8 cellular contexts compared by ENCODE assay signal in genomic region chr4:173301518-173302201, GRCh38. TPM values are rescaled to one million over a fixed set of nuclear protein-coding genes. Genes with fewer than 3 reads are reported as not detected.
A peak's percentile ranks its signal among the peaks of the same experiment; 100 is the strongest.
DNase-seq lines count a peak whose midpoint lies in the region; ATAC-seq and TF ChIP-seq lines count a peak whose summit lies in the region.

No MANE protein-coding gene starts in this region.

- H3K9me3 ChIP-seq in left ventricle myocardium inferior (replicated peaks) (no peaks in the 10 kb centered on the region), stomach (no peaks in the 10 kb centered on the region)

- no peak overlapping the region for H3K27ac ChIP-seq in VCaP
- H3K27ac ChIP-seq in left ventricle myocardium inferior (replicated peaks) = no peak overlapping the region
- no peak overlapping the region for H3K27ac ChIP-seq in stomach

- H3K4me3 ChIP-seq in AG04449 (ENCODE audit: low read depth, low read length) = no peak overlapping the region
- H3K4me3 ChIP-seq in left ventricle myocardium inferior = no peak overlapping the region
- H3K4me3 ChIP-seq in stomach = no peak overlapping the region

- in situ Hi-C loops in G401 (cut with HindIII; ENCODE audit: low sequenced_read_pairs) = no loop called here

- CTCF ChIA-PET in AG04449 (lab: Yijun Ruan, JAX) = interaction anchor here (0.6 to 7.2 kb wide), 32 partner anchors 9 to 289 kb away, joined by 3 to 87 read pairs (median 4); no protein-coding TSS in a partner anchor

- TF ChIP-seq POLR2A in stomach (IDR thresholded peaks at IDR 0.05) = no peak

- intact Hi-C loops in left ventricle myocardium inferior (cut with micrococcal nuclease) (no loop called here), stomach (cut with DNase I; ENCODE audit: low total_unique reads) (loop anchor here (10.0 kb wide), 1 partner anchor 277 kb away; no protein-coding TSS in a partner anchor)

- no peak for TF ChIP-seq EP300 in stomach (IDR thresholded peaks at IDR 0.05)

- peak; percentile 60 for ATAC-seq in HG03342 (IDR thresholded peaks at IDR 0.05; ENCODE audit: unreplicated experiment)

- TF ChIP-seq CTCF in AG04449 (IDR thresholded peaks at IDR 0.05; ENCODE audit: insufficient read depth, low read length, missing control alignments) (peak; percentile 35), VCaP (conservative IDR thresholded peaks at IDR 0.05) (peak; percentile 85), left ventricle myocardium inferior (IDR thresholded peaks at IDR 0.05; ENCODE audit: borderline replicate concordance) (peak; percentile 76), stomach (IDR thresholded peaks at IDR 0.05) (peak in 5 of 7 experiments; percentile 54 to 81 (median 60))

- DNase-seq in AG04449 (ENCODE audit: low read depth, low spot score) (no peak), G401 (ENCODE audit: low spot score) (peak; percentile 65), left ventricle myocardium inferior (no peak), stomach (no peak), mesenteric fat pad (ENCODE audit: low spot score) (no peak)
- no peak for DNase-seq in stimulated activated CD4-positive, alpha-beta T cell treated with anti-CD3 and anti-CD28 coated beads, Interleukin-1b, Interleukin-23, amount 100 ng/mL, for 48 hours

- POLR2A ChIA-PET in AG04449 (lab: Yijun Ruan, JAX) = no interaction called here

- peaks cover 2% of the 10 kb centered on the region for H3K36me3 ChIP-seq in left ventricle myocardium inferior
- peaks cover 0 to 31% (median 21%) of the 10 kb centered on the region in 4 donors for H3K36me3 ChIP-seq in stomach

- H3K4me1 ChIP-seq in left ventricle myocardium inferior = no peaks in the 10 kb centered on the region
- peaks cover 0 to 17% (median 4%) of the 10 kb centered on the region in 4 donors for H3K4me1 ChIP-seq in stomach

- H3K27me3 ChIP-seq in left ventricle myocardium inferior (ENCODE audit: low read depth) (no peaks in the 10 kb centered on the region), stomach (no peaks in the 10 kb centered on the region)

- 28 to 41% (median 34%) methylated on average over 5 of the region's 5 CpGs for WGBS in stomach, 5 donors

RNA-seq across cellular contexts. Expression of gene HMGB2, which starts 32.5 kb away (rescaled TPM):
- 270 and 334 TPM in 2 replicates for total RNA-seq in G401 (2014; rRNA removed; shearing (Covaris generic))
- total RNA-seq in left ventricle myocardium inferior (39.4 TPM), stomach (10 to 100 TPM in 4 of 5 donors, 1 to 10 TPM in 1; 7.6 to 99.5 (median 37.3) TPM), mesenteric fat pad (41.4 TPM)
- polyA plus RNA-seq in stomach = 100 to 1,000 TPM in 1 of 3 donors, 10 to 100 TPM in 2; 71.3 to 206 (median 79.9) TPM

Comparison
In these comparisons a context has a peak if more than half of its experiments do, and no peak if none do; other contexts are left out.
1. CTCF ChIP-seq: peak in every context shown above with its lines; median percentile 85 in VCaP; 76 in left ventricle myocardium inferior; 60 in stomach; 35 in AG04449.